1 cellular context compared by ENCODE assay signal in the genomic region with DNA sequence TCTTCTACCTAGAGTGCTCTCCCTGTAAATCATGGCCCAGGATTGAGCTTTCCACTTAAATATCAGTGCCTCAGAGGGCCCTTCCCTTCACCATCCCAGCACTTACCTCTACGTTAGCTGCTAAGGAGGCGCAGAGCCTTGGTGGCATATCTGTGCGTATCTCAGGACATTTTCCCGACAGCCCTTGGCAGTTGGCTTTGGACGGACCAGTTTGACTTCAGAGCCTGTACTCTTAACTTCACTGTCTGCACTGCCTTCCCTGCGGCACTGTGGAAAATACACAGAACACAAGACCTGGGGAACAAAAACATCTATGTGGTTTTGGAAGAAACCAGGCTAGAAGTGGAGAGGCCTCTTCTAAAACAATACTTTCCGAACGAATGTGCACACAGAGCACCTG.
TF ChIP-seq lines count a peak whose summit lies in the region.

No MANE protein-coding gene starts in this region.

TF ChIP-seq in K562, 482 proteins besides CTCF, POLR2A, EP300 and RAD21:
- TF ChIP-seq MAFK (IDR thresholded peaks at IDR 0.05; ENCODE audit: low read length), result no peak
